15 cellular contexts compared by ENCODE assay signal in the genomic region with DNA sequence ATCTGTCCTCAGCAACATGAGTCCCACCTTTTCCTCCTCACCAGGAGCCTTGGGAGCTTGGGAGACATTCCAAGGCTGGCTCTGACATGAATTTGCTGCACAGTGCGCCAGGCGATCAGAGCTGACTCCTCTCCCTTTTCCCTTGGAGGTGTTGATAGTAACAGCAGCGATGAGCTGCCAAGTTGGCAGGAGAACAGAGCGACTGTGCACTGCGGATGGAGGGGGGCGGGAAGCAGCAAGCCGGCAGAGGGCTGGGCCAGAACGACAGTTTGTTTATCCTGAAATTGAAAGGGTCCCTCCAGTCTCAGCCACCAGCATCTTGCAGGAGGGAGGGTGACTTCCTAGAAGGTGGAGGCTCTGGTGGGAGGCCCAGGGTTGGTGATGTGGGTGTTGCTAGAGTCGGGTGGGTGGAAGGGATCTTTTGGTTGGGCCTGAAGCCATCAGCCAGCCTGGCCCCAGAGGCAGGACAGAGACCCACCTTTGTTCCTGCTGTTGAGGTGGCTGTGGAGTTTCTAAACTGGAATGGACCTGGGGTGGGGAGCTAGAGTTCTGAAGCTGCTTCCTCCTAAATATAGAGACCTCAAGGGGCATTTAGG. TPM values are rescaled to one million over a fixed set of nuclear protein-coding genes. Genes with fewer than 3 reads are reported as not detected.
A peak's percentile ranks its signal among the peaks of the same experiment; 100 is the strongest.
DNase-seq lines count a peak whose midpoint lies in the region; ATAC-seq, FAIRE-seq and TF ChIP-seq lines count a peak whose summit lies in the region.
"Had no signal": no experiment of that assay in that cellular context is flagged by ENCODE, and none has a peak within 500 bp of the region (broad histone marks: within the 10 kb centered on the region; RNA-seq: fewer than 3 reads in every experiment).

No MANE protein-coding gene starts in this region.

- H3K27me3 ChIP-seq in bronchial epithelial cell (ENCODE audit: control insufficient read depth, insufficient read depth, low read length) (no peaks in the 10 kb centered on the region), keratinocyte (ENCODE audit: control insufficient read depth, extremely low read depth, insufficient read depth, low read length) (peaks cover 8% of the 10 kb centered on the region), upper lobe of left lung (no peaks in the 10 kb centered on the region), H7 (ENCODE audit: control insufficient read depth, insufficient read depth, low read length) (no peaks in the 10 kb centered on the region)

- H4K20me1 ChIP-seq in keratinocyte (ENCODE audit: control insufficient read depth, extremely low read depth, insufficient read depth, low read length): no peaks in the 10 kb centered on the region

- FAIRE-seq in bronchial epithelial cell (lab: Jason Lieb, UNC): no peak
- peak; percentile 44 for FAIRE-seq in keratinocyte (lab: Jason Lieb, UNC)
- FAIRE-seq: A549, G401.6 had no signal

- H3K4me2 ChIP-seq in keratinocyte (ENCODE audit: control insufficient read depth, extremely low read depth, insufficient read depth, low read depth, low read length): no peak overlapping the region
- H3K4me2 ChIP-seq: A549 had no signal

- no peaks in the 10 kb centered on the region for H3K4me1 Mint-ChIP-seq in activated T-cell treated with anti-CD3 and anti-CD28 coated beads, Interleukin-2, amount 50 U/mL, for 24 hours (ENCODE audit: low read depth)
- H3K4me1 Mint-ChIP-seq: naive B cell had no signal

- H3K36me3 Mint-ChIP-seq in activated T-cell treated with anti-CD3 and anti-CD28 coated beads, Interleukin-2, amount 50 U/mL, for 24 hours (ENCODE audit: low read depth): no peaks in the 10 kb centered on the region
- H3K36me3 Mint-ChIP-seq: naive B cell had no signal

- dilution Hi-C loops in keratinocyte (cut with MboI; ENCODE audit: extremely low pct_ligation_motif_present, low sequenced_read_pairs): no loop called here

- no peak overlapping the region for H3K4me3 ChIP-seq in bronchial epithelial cell (ENCODE audit: low read depth, low read length)
- H3K4me3 ChIP-seq in keratinocyte (ENCODE audit: control insufficient read depth in 2 of 3, extremely low read depth in 1 of 3, insufficient read depth in 2 of 3, low read depth in 1 of 3, low read length in 3 of 3): no peak overlapping the region
- H3K4me3 ChIP-seq in upper lobe of left lung: no peak overlapping the region
- H3K4me3 ChIP-seq in H7 (ENCODE audit: insufficient read depth, low read depth, low read length): no peak overlapping the region
- H3K4me3 ChIP-seq: A549, SK-N-MC, thoracic aorta had no signal

- H3K9me3 ChIP-seq in keratinocyte (ENCODE audit: control insufficient read depth, low read depth, low read length) (no peaks in the 10 kb centered on the region), upper lobe of left lung (no peaks in the 10 kb centered on the region)
- H3K9me3 ChIP-seq: A549, thoracic aorta had no signal

- peaks cover 6% of the 10 kb centered on the region for H3K4me1 ChIP-seq in keratinocyte (ENCODE audit: control insufficient read depth, extremely low read depth, insufficient read depth, low read length)
- H3K4me1 ChIP-seq in upper lobe of left lung: peaks cover 0 to 13% (median 7%) of the 10 kb centered on the region in 4 donors
- H3K4me1 ChIP-seq: A549 had no signal

- H3K9me3 Mint-ChIP-seq in activated T-cell treated with anti-CD3 and anti-CD28 coated beads, Interleukin-2, amount 50 U/mL, for 24 hours: no peaks in the 10 kb centered on the region
- H3K9me3 Mint-ChIP-seq: naive B cell had no signal

- H3K36me3 ChIP-seq in bronchial epithelial cell (ENCODE audit: control insufficient read depth, insufficient read depth, low read length) (no peaks in the 10 kb centered on the region), keratinocyte (ENCODE audit: control insufficient read depth in 2 of 2, extremely low read depth in 1 of 2, insufficient read depth in 2 of 2, low read length in 2 of 2) (no peaks in the 10 kb centered on the region), upper lobe of left lung (no peaks in the 10 kb centered on the region), H7 (replicated peaks; ENCODE audit: control insufficient read depth, insufficient read depth, low read length) (no peaks in the 10 kb centered on the region)
- H3K36me3 ChIP-seq: thoracic aorta had no signal

- peak; percentile 23 to 65 for ATAC-seq in upper lobe of left lung (ENCODE audit: low FRiP score in 2 of 2)
- no peak for ATAC-seq in GM21528 (IDR thresholded peaks at IDR 0.05; ENCODE audit: low FRiP score, unreplicated experiment)

- TF ChIP-seq EP300 in upper lobe of left lung (IDR thresholded peaks at IDR 0.05): no peak

- TF ChIP-seq POLR2A in upper lobe of left lung (IDR thresholded peaks at IDR 0.05): no peak

- H3K4me3 Mint-ChIP-seq in activated T-cell treated with anti-CD3 and anti-CD28 coated beads, Interleukin-2, amount 50 U/mL, for 24 hours: no peak overlapping the region

- 31 to 68% methylated on average over 8 to 9 of the region's 9 CpGs for WGBS in upper lobe of left lung, 2 donors

- no peak overlapping the region for H3K9ac ChIP-seq in keratinocyte (ENCODE audit: control insufficient read depth, extremely low read depth, insufficient read depth, low read length)

- no peak overlapping the region for H3K27ac ChIP-seq in keratinocyte (ENCODE audit: control insufficient read depth, insufficient read depth, low read length)
- peak overlapping the region in 2 of 4 donors; percentile 31 to 35 for H3K27ac ChIP-seq in upper lobe of left lung
- H3K27ac ChIP-seq: A549, SK-N-MC, thoracic aorta had no signal

- TF ChIP-seq CTCF in bronchial epithelial cell (IDR thresholded peaks at IDR 0.05; ENCODE audit: insufficient read depth, low read length, severe bottlenecking): no peak
- TF ChIP-seq CTCF in keratinocyte (optimal IDR thresholded peaks at IDR 0.05 in 1 of 3, IDR thresholded peaks at IDR 0.05 in 1 of 3, conservative IDR thresholded peaks at IDR 0.05 in 1 of 3; ENCODE audit: extremely low read depth in 1 of 3, insufficient read depth in 2 of 3, low read length in 3 of 3): no peak
- no peak for TF ChIP-seq CTCF in upper lobe of left lung (IDR thresholded peaks at IDR 0.05)

- no peak overlapping the region for H3K27ac Mint-ChIP-seq in activated T-cell treated with anti-CD3 and anti-CD28 coated beads, Interleukin-2, amount 50 U/mL, for 24 hours
- H3K27ac Mint-ChIP-seq: naive B cell had no signal

- no peaks in the 10 kb centered on the region for H3K27me3 Mint-ChIP-seq in activated T-cell treated with anti-CD3 and anti-CD28 coated beads, Interleukin-2, amount 50 U/mL, for 24 hours

- no peaks in the 10 kb centered on the region for H3K79me2 ChIP-seq in keratinocyte (ENCODE audit: control insufficient read depth, insufficient read depth, low read length)

- H3K9me1 ChIP-seq in keratinocyte (ENCODE audit: control insufficient read depth, extremely low read depth, insufficient read depth, low read length): no peaks in the 10 kb centered on the region

- H2AFZ ChIP-seq in keratinocyte (ENCODE audit: control insufficient read depth, low read length): peak overlapping the region; percentile 60

- DNase-seq in NCI-H2227 (lab: John Stamatoyannopoulos, UW; ENCODE audit: unreplicated experiment) (peak; percentile 22), NCI-H2227 treated with DMSO at 0.1 percent for 48 hours (lab: John Stamatoyannopoulos, UW) (no peak), bronchial epithelial cell (ENCODE audit: low read depth) (peak; percentile 40), keratinocyte (ENCODE audit: low read depth, low spot score) (no peak), upper lobe of left lung (peak in 1 of 2 donors; percentile 29), H7 (no peak)
- no peak for DNase-seq in activated T-cell treated with anti-CD3 and anti-CD28 coated beads, Interleukin-2, amount 50 U/mL, for 24 hours
- DNase-seq: central memory CD4-positive, alpha-beta T cell; naive B cell; NCI-H187 treated with DMSO at 0.1 percent for 48 hours had no signal

RNA-seq across cellular contexts. Expression of gene DYNLL2, which starts 22.5 kb away (rescaled TPM):
- total RNA-seq in bronchial epithelial cell (16.8 and 27.3 TPM in 2 replicates), upper lobe of left lung (10 to 100 TPM; 13.6 to 33.5 (median 29.1) TPM)
- 12.8 to 21.5 TPM (median 18.0 TPM) in 3 replicates for polyA plus RNA-seq in keratinocyte
- polyA plus RNA-seq in keratinocyte (2011; ENCODE audit: low read depth): 3.6 TPM
- polyA plus RNA-seq in keratinocyte (2011; cell fraction: cytosol; rRNA removed): 15.8 and 19.8 TPM in 2 replicates
- polyA plus RNA-seq in keratinocyte (2011; cell fraction: nucleus; rRNA removed): 18.0 and 20.3 TPM in 2 replicates
- polyA plus RNA-seq in keratinocyte (2012; ENCODE audit: low replicate concordance): 15.7 and 36.4 TPM in 2 replicates
- polyA minus RNA-seq in keratinocyte: 12.4 to 16.5 TPM (median 15.8 TPM) in 3 replicates
- 12.1 TPM for polyA minus RNA-seq in keratinocyte (2011; cell fraction: cytosol; rRNA and poly(A)+ RNA removed)
- 5.7 and 11.3 TPM in 2 replicates for polyA minus RNA-seq in keratinocyte (2011; cell fraction: nucleus; rRNA and poly(A)+ RNA removed)
- total RNA-seq in H7 (2014; rRNA removed; shearing (Covaris generic)): 10.2 and 10.5 TPM in 2 replicates

RNA-seq across cellular contexts. Expression of gene SRSF1, which starts 53.6 kb away (rescaled TPM):
- total RNA-seq in bronchial epithelial cell (239 and 392 TPM in 2 replicates), upper lobe of left lung (100 to 1,000 TPM; 109 to 393 (median 160) TPM)
- polyA plus RNA-seq in keratinocyte: 149 to 272 TPM (median 167 TPM) in 3 replicates
- polyA plus RNA-seq in keratinocyte (2011; ENCODE audit: low read depth): 213 TPM
- polyA plus RNA-seq in keratinocyte (2011; cell fraction: cytosol; rRNA removed): 111 and 149 TPM in 2 replicates
- polyA plus RNA-seq in keratinocyte (2011; cell fraction: nucleus; rRNA removed): 170 and 203 TPM in 2 replicates
- 59.2 and 242 TPM in 2 replicates for polyA plus RNA-seq in keratinocyte (2012; ENCODE audit: low replicate concordance)
- polyA minus RNA-seq in keratinocyte: 172 to 282 TPM (median 183 TPM) in 3 replicates
- 254 TPM for polyA minus RNA-seq in keratinocyte (2011; cell fraction: cytosol; rRNA and poly(A)+ RNA removed)
- 194 and 199 TPM in 2 replicates for polyA minus RNA-seq in keratinocyte (2011; cell fraction: nucleus; rRNA and poly(A)+ RNA removed)
- total RNA-seq in H7 (2014; rRNA removed; shearing (Covaris generic)): 326 and 341 TPM in 2 replicates

Comparison
In these comparisons a context has a peak if more than half of its experiments do, and no peak if none do; other contexts are left out.
1. DNase-seq: peak in NCI-H2227 (single experiment) and bronchial epithelial cell (single experiment); none in NCI-H2227 treated with DMSO at 0.1 percent for 48 hours (single experiment), keratinocyte (single experiment), H7 (single experiment) and activated T-cell treated with anti-CD3 and anti-CD28 coated beads, Interleukin-2, amount 50 U/mL, for 24 hours (single experiment).